ENCODE assay signal across 22 cellular contexts in genomic region chrX:87798039-87798438, GRCh38.
"Had no signal": no experiment of that assay in that cellular context is flagged by ENCODE, and none has a peak within 500 bp of the region (broad histone marks: within the 10 kb centered on the region; RNA-seq: fewer than 3 reads in every experiment).

No MANE protein-coding gene starts in this region.

- H3K27ac ChIP-seq: RWPE1 had no signal

- ATAC-seq: Panc1, PC-3 had no signal

- H3K9me3 ChIP-seq: SK-N-SH had no signal

- DNase-seq: KBM-7; MV-4-11; NCI-H1048; NCI-H1105 treated with DMSO at 0.1 percent for 48 hours; NCI-H1436; NCI-H187; NCI-H2029; NCI-H2081 treated with DMSO at 0.1 percent for 48 hours; NCI-H2171; NCI-H226; NCI-H446; NCI-H510A; NCI-H524 treated with DMSO at 0.1 percent for 48 hours; NCI-H69; NCI-H774; NK-92 treated with Interleukin-12 subunit alpha and Interleukin-12 subunit beta, amount 100 ng/mL, for 24 hours; PC-3; SHP77; SK-N-SH; SW 1271 had no signal

- H3K9ac ChIP-seq: SK-N-SH had no signal

- H3K4me2 ChIP-seq: SK-N-SH had no signal
